Comparison of ENCODE assay signal across 8 cellular contexts in the genomic region with DNA sequence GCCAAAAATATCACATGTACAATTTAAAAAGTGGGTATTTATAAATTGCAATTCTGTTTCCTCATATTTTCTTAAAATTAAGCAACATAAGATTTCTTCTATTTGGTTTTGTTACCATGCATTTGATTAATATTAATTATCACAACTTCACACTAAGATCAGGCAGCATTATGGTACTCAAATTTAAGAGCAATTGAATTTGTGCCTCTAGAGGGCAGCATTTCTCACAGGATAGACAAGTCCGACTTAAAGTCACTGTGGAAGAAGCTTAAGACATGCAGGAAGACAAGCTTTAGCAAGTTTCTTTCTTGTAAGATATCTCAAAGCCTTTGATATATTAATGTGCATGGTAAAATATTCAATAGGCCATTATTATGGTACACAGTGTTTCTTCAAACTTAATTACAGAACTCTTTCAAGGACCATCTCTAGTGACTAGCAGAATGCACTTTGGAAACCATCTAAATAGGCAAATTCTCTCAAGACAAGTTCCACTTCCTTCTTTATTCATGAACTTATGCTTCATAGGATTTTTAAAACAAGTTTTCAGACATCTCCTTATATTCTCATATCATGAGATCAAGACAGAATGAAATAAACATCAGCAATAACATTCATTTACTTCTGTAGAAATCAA. TPM values are rescaled to one million over a fixed set of nuclear protein-coding genes. Genes with fewer than 3 reads are reported as not detected.
DNase-seq lines count a peak whose midpoint lies in the region; ATAC-seq and TF ChIP-seq lines count a peak whose summit lies in the region.

No MANE protein-coding gene starts in this region.

- H2AK5ac ChIP-seq in neuronal stem cell (ENCODE audit: low read depth, low read length) = no peak overlapping the region

- no peaks in the 10 kb centered on the region for H3K9me3 ChIP-seq in neuronal stem cell (replicated peaks in 1 of 2; ENCODE audit: control insufficient read depth in 2 of 2, insufficient read depth in 1 of 2, low read depth in 1 of 2, low read length in 2 of 2)

- no peak overlapping the region for H3K27ac ChIP-seq in neuronal stem cell (replicated peaks; ENCODE audit: low read length)

- H3K14ac ChIP-seq in neuronal stem cell (ENCODE audit: low read length) = no peak overlapping the region

- H3K4me1 ChIP-seq in neuronal stem cell (ENCODE audit: control insufficient read depth in 2 of 2, insufficient read depth in 1 of 2, low read depth in 1 of 2, low read length in 2 of 2) = peaks cover 0 to 2% of the 10 kb centered on the region in 2 donors

- H3K4me1 Mint-ChIP-seq in activated CD8-positive, alpha-beta T cell treated with anti-CD3 and anti-CD28 coated beads, Interleukin-2, amount 10 ng/mL, durations not matched to agents 7 days and 5 days (ENCODE audit: low read depth) = peaks cover 14% of the 10 kb centered on the region

- H3K4ac ChIP-seq in neuronal stem cell (ENCODE audit: low read length) = no peak overlapping the region

- POLR2A ChIA-PET in activated CD8-positive, alpha-beta T cell treated with anti-CD3 and anti-CD28 coated beads, Interleukin-2, amount 10 ng/mL, durations not matched to agents 7 days and 5 days (lab: Charles Lee) = interaction anchor here (2.0 kb wide), 1 partner anchor 35 kb away, joined by 12 read pairs; a partner anchor contains a TSS

- no peaks in the 10 kb centered on the region for H3K27me3 Mint-ChIP-seq in activated CD8-positive, alpha-beta T cell treated with anti-CD3 and anti-CD28 coated beads, Interleukin-2, amount 10 ng/mL, durations not matched to agents 7 days and 5 days (ENCODE audit: low read depth)

- H3K36me3 Mint-ChIP-seq in activated CD8-positive, alpha-beta T cell treated with anti-CD3 and anti-CD28 coated beads, Interleukin-2, amount 10 ng/mL, durations not matched to agents 7 days and 5 days (ENCODE audit: low read depth) = peaks cover 3% of the 10 kb centered on the region

- TF ChIP-seq CTCF in fibroblast of mammary gland (conservative IDR thresholded peaks at IDR 0.05; ENCODE audit: control insufficient read depth, insufficient read depth, low read depth, low read length) = peak; percentile 80

- H3K36me3 ChIP-seq in neuronal stem cell (replicated peaks in 1 of 2; ENCODE audit: control insufficient read depth in 2 of 2, insufficient read depth in 2 of 2, low read length in 2 of 2) = no peaks in the 10 kb centered on the region

- ATAC-seq in GM19035 (IDR thresholded peaks at IDR 0.05; ENCODE audit: unreplicated experiment) (peak; percentile 58), HG03378 (IDR thresholded peaks at IDR 0.05; ENCODE audit: unreplicated experiment) (peak; percentile 71)
- ATAC-seq in activated CD8-positive, alpha-beta T cell treated with anti-CD3 and anti-CD28 coated beads, Interleukin-2, amount 10 ng/mL, durations not matched to agents 7 days and 5 days = peak; percentile 85

- no CpG with 5 or more reads among the region's 1 CpG for WGBS in neuronal stem cell (ENCODE audit: extremely low coverage in 2 of 2, insufficient read length in 2 of 2, insufficient replicate concordance in 1 of 2), 2 donors

- H3K4me3 Mint-ChIP-seq in activated CD8-positive, alpha-beta T cell treated with anti-CD3 and anti-CD28 coated beads, Interleukin-2, amount 10 ng/mL, durations not matched to agents 7 days and 5 days = no peak overlapping the region

- no peak overlapping the region for H2BK5ac ChIP-seq in neuronal stem cell (ENCODE audit: low read length)

- no peak overlapping the region for H3K27ac Mint-ChIP-seq in activated CD8-positive, alpha-beta T cell treated with anti-CD3 and anti-CD28 coated beads, Interleukin-2, amount 10 ng/mL, durations not matched to agents 7 days and 5 days

- H3K18ac ChIP-seq in neuronal stem cell (ENCODE audit: low read length) = no peak overlapping the region

- H4K8ac ChIP-seq in neuronal stem cell (ENCODE audit: low read depth, low read length) = no peak overlapping the region

- H3K79me1 ChIP-seq in neuronal stem cell (ENCODE audit: low read depth, low read length) = peaks cover 1% of the 10 kb centered on the region

- no peak overlapping the region for H2AFZ ChIP-seq in neuronal stem cell (ENCODE audit: low read length)

- no peak overlapping the region for H3K9ac ChIP-seq in neuronal stem cell (ENCODE audit: low read depth, low read length, poor library complexity)

- CTCF ChIA-PET in activated CD8-positive, alpha-beta T cell treated with anti-CD3 and anti-CD28 coated beads, Interleukin-2, amount 10 ng/mL, durations not matched to agents 7 days and 5 days (lab: Charles Lee) = interaction anchor here (0.5 to 6.6 kb wide), 72 partner anchors 9 to 627 kb away, joined by 3 to 152 read pairs (median 5); a partner anchor contains a TSS

- H2BK12ac ChIP-seq in neuronal stem cell (ENCODE audit: low read length) = no peak overlapping the region

- no peak overlapping the region for H3K4me3 ChIP-seq in fibroblast of mammary gland (ENCODE audit: control insufficient read depth, low read depth, low read length)
- no peak overlapping the region for H3K4me3 ChIP-seq in neuronal stem cell (ENCODE audit: low read length in 2 of 2)

- peak; percentile 62 for DNase-seq in COR-L47 (lab: John Stamatoyannopoulos, UW)
- peak; percentile 59 for DNase-seq in NCI-H526 treated with DMSO at 0.1 percent for 48 hours (lab: John Stamatoyannopoulos, UW)
- peak; percentile 84 for DNase-seq in activated CD8-positive, alpha-beta T cell treated with anti-CD3 and anti-CD28 coated beads, Interleukin-2, amount 10 ng/mL, durations not matched to agents 7 days and 5 days
- DNase-seq in fibroblast of mammary gland (ENCODE audit: low read depth) = peak; percentile 94
- peak; percentile 70 for DNase-seq in neuronal stem cell (ENCODE audit: low spot score)
- no peak for DNase-seq in T1000 (lab: John Stamatoyannopoulos, UW)

- H3K4me2 ChIP-seq in neuronal stem cell (ENCODE audit: insufficient read depth, low read length, poor library complexity, severe bottlenecking) = no peak overlapping the region

- no peak overlapping the region for H4K91ac ChIP-seq in neuronal stem cell (ENCODE audit: low read depth, low read length, poor library complexity)

- H3K23ac ChIP-seq in neuronal stem cell (ENCODE audit: low read depth, low read length, poor library complexity) = no peak overlapping the region

- H3K27me3 ChIP-seq in neuronal stem cell (ENCODE audit: control insufficient read depth in 3 of 3, insufficient read depth in 3 of 3, low read depth in 1 of 3, low read length in 3 of 3) = no peaks in the 10 kb centered on the region

- no peak overlapping the region for H2BK120ac ChIP-seq in neuronal stem cell (ENCODE audit: low read depth, low read length)

- no peaks in the 10 kb centered on the region for H3K9me3 Mint-ChIP-seq in activated CD8-positive, alpha-beta T cell treated with anti-CD3 and anti-CD28 coated beads, Interleukin-2, amount 10 ng/mL, durations not matched to agents 7 days and 5 days (ENCODE audit: insufficient read depth)

- no peak overlapping the region for H2BK15ac ChIP-seq in neuronal stem cell (ENCODE audit: low read length)

RNA-seq across cellular contexts. Expression of a gene that starts 35.0 kb away (rescaled TPM):
- total RNA-seq in activated CD8-positive, alpha-beta T cell treated with anti-CD3 and anti-CD28 coated beads, Interleukin-2, amount 10 ng/mL, durations not matched to agents 7 days and 5 days = 10 to 100 TPM; 50.6 to 56.9 TPM
- 12.2 TPM for polyA plus RNA-seq in neuronal stem cell (2013, experiment 1 of 2)
- polyA plus RNA-seq in neuronal stem cell (2013, experiment 2 of 2) = 12.2 TPM
